10 cellular contexts compared by ENCODE assay signal in genomic region chr17:28944862-28945741, GRCh38. TPM values are rescaled to one million over a fixed set of nuclear protein-coding genes. Genes with fewer than 3 reads are reported as not detected.
DNase-seq lines count a peak whose midpoint lies in the region; ATAC-seq, FAIRE-seq and TF ChIP-seq lines count a peak whose summit lies in the region.
"Had no signal": no experiment of that assay in that cellular context is flagged by ENCODE, and none has a peak within 500 bp of the region (broad histone marks: within the 10 kb centered on the region; RNA-seq: fewer than 3 reads in every experiment).

No MANE protein-coding gene starts in this region.

- H3K4me3 Mint-ChIP-seq in astrocyte (ENCODE audit: unreplicated experiment) (peak overlapping the region; percentile 30), naive B cell (peak overlapping the region; percentile 6 to 76 (median 52))

- H3K36me3 ChIP-seq in astrocyte (ENCODE audit: insufficient read depth, low read length): peaks cover 3% of the 10 kb centered on the region
- H3K36me3 ChIP-seq in testis (ENCODE audit: low read depth, missing control alignments): no peaks in the 10 kb centered on the region

- 41 to 45% methylated on average over 8 of the region's 8 CpGs for WGBS in testis, 2 donors

- H3K4me3 ChIP-seq in GM12865 (ENCODE audit: low read depth, low read length) (peak overlapping the region; percentile 6), astrocyte (ENCODE audit: insufficient read depth, low read depth, low read length) (peak overlapping the region; percentile 2), testis (no peak overlapping the region)

- H3K27me3 Mint-ChIP-seq in astrocyte (ENCODE audit: low read depth, unreplicated experiment) (no peaks in the 10 kb centered on the region), naive B cell (no peaks in the 10 kb centered on the region)

- H3K27me3 ChIP-seq in astrocyte (ENCODE audit: insufficient read depth, low read length): no peaks in the 10 kb centered on the region
- H3K27me3 ChIP-seq in testis: no peaks in the 10 kb centered on the region

- H3K4me2 ChIP-seq in astrocyte (ENCODE audit: low read length): peak overlapping the region; percentile 96

- TF ChIP-seq POLR2A in testis (IDR thresholded peaks at IDR 0.05) (no peak), erythroblast (IDR thresholded peaks at IDR 0.05; ENCODE audit: low read length) (no peak)

- intact Hi-C loops in testis (cut with DNase I; ENCODE audit: low total_unique reads) (no loop called here), left colon (cut with DNase I, micrococcal nuclease) (no loop called here)

- H3K9me3 Mint-ChIP-seq in astrocyte (ENCODE audit: unreplicated experiment) (no peaks in the 10 kb centered on the region), naive B cell (no peaks in the 10 kb centered on the region)

- H4K20me1 ChIP-seq in astrocyte (ENCODE audit: insufficient read depth, low read length): peaks cover 84% of the 10 kb centered on the region

- H3K27ac Mint-ChIP-seq in astrocyte (ENCODE audit: unreplicated experiment) (peak overlapping the region; percentile 10), naive B cell (peak overlapping the region; percentile 26 to 83 (median 42))

- TF ChIP-seq CTCF in GM12865 (IDR thresholded peaks at IDR 0.05; ENCODE audit: insufficient read depth, low read depth, low read length, missing control alignments): no peak
- no peak for TF ChIP-seq CTCF in astrocyte (IDR thresholded peaks at IDR 0.05; ENCODE audit: insufficient read depth, low read depth, low read length)
- TF ChIP-seq CTCF in testis (IDR thresholded peaks at IDR 0.05): no peak

- peak overlapping the region; percentile 76 for H3K9ac ChIP-seq in astrocyte (ENCODE audit: low read length)

- H3K36me3 Mint-ChIP-seq in astrocyte (ENCODE audit: low read depth, unreplicated experiment) (peaks cover 6% of the 10 kb centered on the region), naive B cell (no peaks in the 10 kb centered on the region)

- ATAC-seq in naive B cell (ENCODE audit: low read depth in 2 of 2): no peak
- no peak for ATAC-seq in HG03342 (IDR thresholded peaks at IDR 0.05; ENCODE audit: unreplicated experiment)
- no peak for ATAC-seq in left colon

- no peak for FAIRE-seq in astrocyte (lab: Jason Lieb, UNC)
- FAIRE-seq: endometrium had no signal

- H3K9me3 ChIP-seq in astrocyte (ENCODE audit: insufficient read depth, low read depth, low read length) (no peaks in the 10 kb centered on the region), testis (no peaks in the 10 kb centered on the region)

- H3K79me2 ChIP-seq in astrocyte (ENCODE audit: insufficient read depth, low read length): peaks cover 96% of the 10 kb centered on the region

- H3K4me1 ChIP-seq in astrocyte (ENCODE audit: insufficient read depth, low read length) (peaks cover 40% of the 10 kb centered on the region), testis (peaks cover 19% of the 10 kb centered on the region)

- H2AFZ ChIP-seq in astrocyte (ENCODE audit: low read depth, low read length): no peak overlapping the region

- peaks cover 33% of the 10 kb centered on the region for H3K4me1 Mint-ChIP-seq in astrocyte (ENCODE audit: low read depth, unreplicated experiment)
- H3K4me1 Mint-ChIP-seq in naive B cell: peaks cover 36 to 82% (median 65%) of the 10 kb centered on the region in 3 donors

- H3K27ac ChIP-seq in astrocyte (ENCODE audit: low read depth, low read length) (peak overlapping the region; percentile 89), testis (no peak overlapping the region)

- peak; percentile 30 for DNase-seq in AG20443 (ENCODE audit: low spot score)
- peak; percentile 40 for DNase-seq in GM12865 (ENCODE audit: low read depth)
- peak; percentile 65 for DNase-seq in astrocyte (ENCODE audit: low read depth)
- no peak for DNase-seq in naive B cell
- no peak for DNase-seq in testis
- no peak for DNase-seq in erythroblast (lab: John Stamatoyannopoulos, UW)
- no peak for DNase-seq in left colon
- DNase-seq: activated CD8-positive, alpha-beta memory T cell treated with anti-CD3 and anti-CD28 coated beads for 24 hours had no signal

RNA-seq across cellular contexts. Expression of gene PHF12, which starts 6.2 kb away (rescaled TPM):
- 41.6 and 46.7 TPM in 2 replicates for total RNA-seq in astrocyte
- polyA plus RNA-seq in naive B cell (ENCODE audit: low read depth in 6 of 6): 10 to 100 TPM in 1 of 6 donors, 1 to 10 TPM in 4, under 1 TPM in 1; 0.71 to 11.8 (median 5.5) TPM
- 10 to 100 TPM; 82.4 to 85.3 TPM for total RNA-seq in testis
- 38.8 TPM for polyA plus RNA-seq in testis (ENCODE audit: insufficient read depth, low read depth, low replicate concordance)
- total RNA-seq in left colon: 10 to 100 TPM; 33.1 to 42.3 TPM

RNA-seq across cellular contexts. Expression of gene DHRS13, which starts 42.2 kb away (rescaled TPM):
- total RNA-seq in astrocyte (4.3 and 4.5 TPM in 2 replicates), testis (10 to 100 TPM; 14.9 to 18.6 TPM), left colon (1 to 10 TPM; 6.3 to 7.5 TPM)
- polyA plus RNA-seq in naive B cell (ENCODE audit: low read depth in 6 of 6) (10 to 100 TPM in 5 of 6 donors, 1 to 10 TPM in 1; 9.4 to 17.3 (median 11.5) TPM), testis (ENCODE audit: insufficient read depth, low read depth, low replicate concordance) (8.7 TPM)

RNA-seq across cellular contexts. Expression of gene FLOT2, which starts 47.6 kb away (rescaled TPM):
- 84.4 and 87.3 TPM in 2 replicates for total RNA-seq in astrocyte
- 100 to 1,000 TPM; 431 to 655 (median 460) TPM for polyA plus RNA-seq in naive B cell (ENCODE audit: low read depth in 6 of 6)
- 10 to 100 TPM; 20.9 to 31.3 TPM for total RNA-seq in testis
- polyA plus RNA-seq in testis (ENCODE audit: insufficient read depth, low read depth, low replicate concordance): 33.2 TPM
- total RNA-seq in left colon: 10 to 100 TPM; 82.4 to 91.5 TPM

Comparison
In these comparisons a context has a peak if more than half of its experiments do, and no peak if none do; other contexts are left out.
1. DNase-seq: peak in AG20443 (single experiment), GM12865 (single experiment) and astrocyte (single experiment); none in naive B cell (single experiment), testis (single experiment), erythroblast (0 of 2) and left colon (0 of 2).
2. H3K4me3 ChIP-seq: peak in GM12865 (single experiment) and astrocyte (single experiment); none in testis (0 of 2).